Comparison of ENCODE assay signal across 9 cellular contexts in the genomic region with DNA sequence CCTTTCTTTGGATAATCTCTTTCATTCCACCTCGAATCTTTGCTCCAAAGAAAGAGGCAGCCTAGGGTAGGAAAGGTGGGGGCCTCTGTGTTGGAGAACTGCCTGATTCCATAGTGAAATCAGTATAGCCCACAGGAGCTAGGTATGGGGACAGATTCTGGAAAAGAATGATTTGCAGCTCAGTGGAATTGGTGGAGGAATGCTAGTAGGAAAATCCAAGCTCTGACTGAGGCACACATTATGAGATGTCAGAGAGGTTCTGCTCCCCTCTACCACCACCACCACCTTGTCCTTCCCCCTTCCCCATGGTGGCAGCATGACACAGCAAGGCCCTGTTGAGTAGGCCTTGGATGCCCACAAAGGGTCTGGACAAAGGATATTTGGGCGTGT. TPM values are rescaled to one million over a fixed set of nuclear protein-coding genes. Genes with fewer than 3 reads are reported as not detected.
DNase-seq lines count a peak whose midpoint lies in the region; ATAC-seq and TF ChIP-seq lines count a peak whose summit lies in the region.
"Had no signal": no experiment of that assay in that cellular context is flagged by ENCODE, and none has a peak within 500 bp of the region (broad histone marks: within the 10 kb centered on the region; RNA-seq: fewer than 3 reads in every experiment).

No MANE protein-coding gene starts in this region.

- no peaks in the 10 kb centered on the region for H3K9me3 ChIP-seq in psoas muscle

- no peak for ATAC-seq in psoas muscle
- no peak for ATAC-seq in GM21717 (IDR thresholded peaks at IDR 0.05; ENCODE audit: unreplicated experiment)
- no peak for ATAC-seq in GM18870 (IDR thresholded peaks at IDR 0.05; ENCODE audit: unreplicated experiment)
- ATAC-seq in GM18502 (IDR thresholded peaks at IDR 0.05; ENCODE audit: poor library complexity, unreplicated experiment): no peak

- intact Hi-C loops in psoas muscle (cut with DNase I): loop anchor here in 1 of 2 donors (5.0 kb wide), 1 partner anchor 34 kb away; no protein-coding TSS in a partner anchor

- H3K36me3 ChIP-seq in psoas muscle (ENCODE audit: insufficient read depth in 1 of 2, low read depth in 1 of 2): peaks cover 0 to 15% of the 10 kb centered on the region in 2 donors

- DNase-seq in NCI-H1436 (lab: John Stamatoyannopoulos, UW) (peak; percentile 34), NCI-H1436 treated with DMSO at 0.1 percent for 48 hours (lab: John Stamatoyannopoulos, UW) (no peak), NCI-H2227 treated with DMSO at 0.1 percent for 48 hours (lab: John Stamatoyannopoulos, UW) (peak; percentile 64), cerebellar cortex (ENCODE audit: low spot score) (peak; percentile 55), psoas muscle (no peak)
- DNase-seq: stimulated activated CD4-positive, alpha-beta T cell treated with anti-CD3 and anti-CD28 coated beads, Interleukin-4, amount 100 ng/mL, for 1 hour had no signal

- WGBS in psoas muscle, 3 donors: 79 to 85% (median 81%) methylated on average over 2 of the region's 2 CpGs

- TF ChIP-seq CTCF in psoas muscle (IDR thresholded peaks at IDR 0.05): no peak

- no peaks in the 10 kb centered on the region for H3K27me3 ChIP-seq in psoas muscle (ENCODE audit: insufficient read depth in 3 of 3, low read length in 2 of 3)

- peak overlapping the region; percentile 83 for H3K4me3 ChIP-seq in psoas muscle

- H3K27ac ChIP-seq in psoas muscle: peak overlapping the region; percentile 90

- peaks cover 30% of the 10 kb centered on the region for H3K4me1 ChIP-seq in psoas muscle

RNA-seq across cellular contexts. Expression of a gene that starts 0.8 kb away (rescaled TPM):
- 10 to 100 TPM in 1 of 4 donors, 1 to 10 TPM in 3; 1.3 to 35.8 (median 4.5) TPM for total RNA-seq in psoas muscle
- 1 to 10 TPM; 1.2 to 5.0 (median 1.3) TPM for polyA plus RNA-seq in psoas muscle

RNA-seq across cellular contexts. Expression of a gene that starts 1.6 kb away (rescaled TPM):
- total RNA-seq in psoas muscle: 10 to 100 TPM; 26.1 to 49.8 (median 33.2) TPM
- polyA plus RNA-seq in psoas muscle: 10 to 100 TPM; 20.1 to 46.4 (median 24.7) TPM

RNA-seq across cellular contexts. Expression of a gene that starts 9.6 kb away (rescaled TPM):
- total RNA-seq in psoas muscle: 10 to 100 TPM in 2 of 4 donors, 1 to 10 TPM in 2; 8.2 to 15.9 (median 9.7) TPM
- polyA plus RNA-seq in psoas muscle: 1 to 10 TPM; 2.6 to 7.0 (median 3.6) TPM

RNA-seq across cellular contexts. Expression of a gene that starts 13.5 kb away (rescaled TPM):
- total RNA-seq in psoas muscle: 1 to 10 TPM; 5.1 to 8.8 (median 6.9) TPM
- 10 to 100 TPM in 1 of 3 donors, 1 to 10 TPM in 2; 1.3 to 16.9 (median 6.5) TPM for polyA plus RNA-seq in psoas muscle

RNA-seq across cellular contexts. Expression of a gene that starts 24.6 kb away (rescaled TPM):
- under 1 TPM; 0.06 to 0.96 (median 0.43) TPM for total RNA-seq in psoas muscle
- under 1 TPM; 0.04 to 0.10 (median 0.05) TPM for polyA plus RNA-seq in psoas muscle

Comparison
In these comparisons a context has a peak if more than half of its experiments do, and no peak if none do; other contexts are left out.
1. DNase-seq: peak in NCI-H1436 (single experiment), NCI-H2227 treated with DMSO at 0.1 percent for 48 hours (single experiment) and cerebellar cortex (single experiment); none in NCI-H1436 treated with DMSO at 0.1 percent for 48 hours (single experiment) and psoas muscle (0 of 2).